ENCODE assay signal across 10 cellular contexts in genomic region chr5:143418140-143418866, GRCh38. TPM values are rescaled to one million over a fixed set of nuclear protein-coding genes. Genes with fewer than 3 reads are reported as not detected.
A peak's percentile ranks its signal among the peaks of the same experiment; 100 is the strongest.
DNase-seq lines count a peak whose midpoint lies in the region; ATAC-seq and TF ChIP-seq lines count a peak whose summit lies in the region.
"Had no signal": no experiment of that assay in that cellular context is flagged by ENCODE, and none has a peak within 500 bp of the region (broad histone marks: within the 10 kb centered on the region; RNA-seq: fewer than 3 reads in every experiment).

No MANE protein-coding gene starts in this region.

- H3K4me3 ChIP-seq in prostate gland = no peak overlapping the region
- H3K4me3 ChIP-seq: upper lobe of left lung had no signal

- no peaks in the 10 kb centered on the region for H3K27me3 ChIP-seq in prostate gland (replicated peaks; ENCODE audit: insufficient read depth)
- H3K27me3 ChIP-seq: upper lobe of left lung had no signal

- no peak for TF ChIP-seq POLR2A in prostate gland (IDR thresholded peaks at IDR 0.05)

- 45% methylated on average over 2 of the region's 2 CpGs for WGBS in prostate gland

- ATAC-seq in GM21825 (IDR thresholded peaks at IDR 0.05; ENCODE audit: unreplicated experiment) (peak; percentile 47), Right ventricle myocardium superior (ENCODE audit: poor library complexity) (no peak)

- no peaks in the 10 kb centered on the region for H3K36me3 ChIP-seq in prostate gland
- H3K36me3 ChIP-seq: upper lobe of left lung had no signal

- DNase-seq in NOMO-1 (lab: John Stamatoyannopoulos, UW; ENCODE audit: unreplicated experiment in 2 of 2) (peak; percentile 17 to 55), NOMO-1 treated with dmso at 0.1 percent for 144 hours (lab: John Stamatoyannopoulos, UW; ENCODE audit: unreplicated experiment) (no peak), MV-4-11 (lab: John Stamatoyannopoulos, UW) (peak; percentile 46), prostate gland (ENCODE audit: low spot score) (peak; percentile 40), DMS 273 (lab: John Stamatoyannopoulos, UW; ENCODE audit: unreplicated experiment) (no peak), Right ventricle myocardium superior (no peak)
- no peak for DNase-seq in activated CD4-positive, alpha-beta T cell treated with anti-CD3 and anti-CD28 coated beads for 4 hours
- DNase-seq: HFFc6, upper lobe of left lung had no signal

- H3K27ac ChIP-seq in prostate gland = no peak overlapping the region
- H3K27ac ChIP-seq: upper lobe of left lung had no signal

- no peak for TF ChIP-seq CTCF in prostate gland (IDR thresholded peaks at IDR 0.05)

- intact Hi-C loops in prostate gland (cut with DNase I) = no loop called here
- intact Hi-C loops in Right ventricle myocardium superior (cut with DNase I) = no loop called here

- H3K9me3 ChIP-seq in prostate gland = no peaks in the 10 kb centered on the region
- H3K9me3 ChIP-seq: upper lobe of left lung had no signal

- H3K4me1 ChIP-seq in prostate gland (replicated peaks) = peaks cover 4% of the 10 kb centered on the region

RNA-seq across cellular contexts. Expression of gene NR3C1, which starts 14.8 kb away (rescaled TPM):
- total RNA-seq in prostate gland (10 to 100 TPM; 42.4 to 55.5 TPM), Right ventricle myocardium superior (48.9 TPM)

Comparison
In these comparisons a context has a peak if more than half of its experiments do, and no peak if none do; other contexts are left out.
1. DNase-seq: peak in NOMO-1 (2 of 2), MV-4-11 (single experiment) and prostate gland (single experiment); none in NOMO-1 treated with dmso at 0.1 percent for 144 hours (single experiment), DMS 273 (single experiment), activated CD4-positive, alpha-beta T cell treated with anti-CD3 and anti-CD28 coated beads for 4 hours (0 of 2) and Right ventricle myocardium superior (single experiment).